1 cellular context compared by ENCODE assay signal in the genomic region with DNA sequence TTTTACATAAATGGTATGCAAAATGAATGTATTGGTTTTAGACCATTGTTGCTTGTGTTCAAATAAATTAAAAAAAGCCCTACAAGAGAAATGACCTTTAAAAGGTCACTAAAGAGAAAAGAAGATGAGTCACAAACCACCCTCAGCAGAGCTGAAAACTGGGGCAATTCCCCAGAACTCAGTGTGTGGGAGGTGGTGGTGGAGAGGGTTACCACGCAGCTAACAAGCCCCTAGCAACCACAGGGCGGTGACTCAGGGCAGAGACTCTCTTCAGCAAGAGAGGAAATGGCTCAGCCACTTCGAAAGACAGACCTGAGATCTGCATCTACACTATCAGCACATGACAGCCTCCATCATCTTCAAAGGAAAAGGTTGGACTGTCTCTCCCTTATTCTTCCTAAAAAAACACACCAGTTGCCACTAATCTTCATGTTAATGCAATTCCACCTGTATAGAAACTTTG.
TF ChIP-seq lines count a peak whose summit lies in the region.

No MANE protein-coding gene starts in this region.

TF ChIP-seq in SK-N-SH, 30 proteins besides CTCF, POLR2A, EP300 and RAD21 (continued from another document):
- no peak for TF ChIP-seq USF2 (IDR thresholded peaks at IDR 0.05; ENCODE audit: borderline replicate concordance, low read depth, low read length)
- TF ChIP-seq TEAD4 (IDR thresholded peaks at IDR 0.05; ENCODE audit: borderline replicate concordance, insufficient read depth) = no peak
TF ChIP-seq in SK-N-SH: peak in this region for 6.
